8 cellular contexts compared by ENCODE assay signal in the genomic region with DNA sequence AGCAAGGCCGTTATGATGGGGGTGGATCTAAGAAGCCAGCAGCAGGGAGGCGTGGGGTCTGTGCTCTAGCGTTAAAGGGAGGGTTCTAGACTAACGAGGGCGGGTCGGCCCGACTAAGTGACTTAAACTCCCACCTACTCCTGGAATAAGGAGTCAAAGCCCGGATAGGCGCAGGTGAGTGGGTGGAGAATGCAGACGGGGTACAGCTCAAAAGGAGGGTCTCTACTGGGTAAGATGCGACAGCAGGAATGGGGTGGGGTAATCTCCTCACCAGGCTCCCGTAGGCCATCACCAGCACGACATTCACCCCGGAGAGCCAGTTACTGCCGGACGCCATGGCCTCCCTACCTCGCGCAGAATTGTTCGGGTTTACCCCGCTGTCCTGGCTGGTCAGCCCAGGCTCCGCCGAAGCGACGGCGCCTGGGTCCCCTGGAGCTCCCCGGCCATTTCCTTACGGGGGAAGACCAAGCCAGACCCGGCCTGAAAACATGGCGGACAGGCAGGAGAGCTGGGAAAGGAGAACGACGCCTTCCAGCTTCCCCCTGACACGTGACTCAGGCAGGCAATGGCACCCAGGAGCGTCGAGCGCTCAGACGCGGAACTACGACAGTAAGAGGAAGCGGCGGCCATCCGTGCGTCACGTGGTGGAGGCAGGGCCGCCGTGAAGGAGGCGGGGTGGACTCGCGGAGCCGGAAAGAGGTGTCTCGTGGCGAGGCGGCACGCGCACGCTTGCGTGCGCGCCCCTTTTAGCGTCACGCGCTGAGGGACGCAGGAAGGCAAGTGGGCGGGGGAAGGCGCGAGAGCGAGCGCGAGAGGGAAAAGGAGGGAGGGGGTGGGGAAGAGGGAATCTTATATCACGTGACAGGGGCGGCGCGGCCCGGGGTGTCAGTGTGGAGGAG. TPM values are rescaled to one million over a fixed set of nuclear protein-coding genes. Genes with fewer than 3 reads are reported as not detected.
DNase-seq lines count a peak whose midpoint lies in the region; ATAC-seq and TF ChIP-seq lines count a peak whose summit lies in the region.

A gene with protein sequence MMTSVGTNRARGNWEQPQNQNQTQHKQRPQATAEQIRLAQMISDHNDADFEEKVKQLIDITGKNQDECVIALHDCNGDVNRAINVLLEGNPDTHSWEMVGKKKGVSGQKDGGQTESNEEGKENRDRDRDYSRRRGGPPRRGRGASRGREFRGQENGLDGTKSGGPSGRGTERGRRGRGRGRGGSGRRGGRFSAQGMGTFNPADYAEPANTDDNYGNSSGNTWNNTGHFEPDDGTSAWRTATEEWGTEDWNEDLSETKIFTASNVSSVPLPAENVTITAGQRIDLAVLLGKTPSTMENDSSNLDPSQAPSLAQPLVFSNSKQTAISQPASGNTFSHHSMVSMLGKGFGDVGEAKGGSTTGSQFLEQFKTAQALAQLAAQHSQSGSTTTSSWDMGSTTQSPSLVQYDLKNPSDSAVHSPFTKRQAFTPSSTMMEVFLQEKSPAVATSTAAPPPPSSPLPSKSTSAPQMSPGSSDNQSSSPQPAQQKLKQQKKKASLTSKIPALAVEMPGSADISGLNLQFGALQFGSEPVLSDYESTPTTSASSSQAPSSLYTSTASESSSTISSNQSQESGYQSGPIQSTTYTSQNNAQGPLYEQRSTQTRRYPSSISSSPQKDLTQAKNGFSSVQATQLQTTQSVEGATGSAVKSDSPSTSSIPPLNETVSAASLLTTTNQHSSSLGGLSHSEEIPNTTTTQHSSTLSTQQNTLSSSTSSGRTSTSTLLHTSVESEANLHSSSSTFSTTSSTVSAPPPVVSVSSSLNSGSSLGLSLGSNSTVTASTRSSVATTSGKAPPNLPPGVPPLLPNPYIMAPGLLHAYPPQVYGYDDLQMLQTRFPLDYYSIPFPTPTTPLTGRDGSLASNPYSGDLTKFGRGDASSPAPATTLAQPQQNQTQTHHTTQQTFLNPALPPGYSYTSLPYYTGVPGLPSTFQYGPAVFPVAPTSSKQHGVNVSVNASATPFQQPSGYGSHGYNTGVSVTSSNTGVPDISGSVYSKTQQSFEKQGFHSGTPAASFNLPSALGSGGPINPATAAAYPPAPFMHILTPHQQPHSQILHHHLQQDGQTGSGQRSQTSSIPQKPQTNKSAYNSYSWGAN (plus strand): TSS at position 885 of the 899 bp plus-strand sequence. CDS start 4,169 bp downstream, outside the sequence.

- no peaks in the 10 kb centered on the region for H3K27me3 ChIP-seq in DOHH2 (ENCODE audit: control insufficient read depth, low read length)
- H3K27me3 ChIP-seq in GM23338 (ENCODE audit: insufficient read depth): no peaks in the 10 kb centered on the region

- peaks cover 16% of the 10 kb centered on the region for H3K27me3 Mint-ChIP-seq in GM23338 (ENCODE audit: insufficient read depth, low read depth, poor library complexity)
- H3K27me3 Mint-ChIP-seq in naive B cell: no peaks in the 10 kb centered on the region
- no peaks in the 10 kb centered on the region for H3K27me3 Mint-ChIP-seq in stimulated activated memory B cell treated with anti-CD40 and anti-IgM and Interleukin-4, amounts not matched to agents 10 μg/mL and 1 μg/mL and 100 μg/mL, for 72 hours

- peak within 1 kb of the TSS; percentile 95 for H3K4me2 ChIP-seq in DOHH2 (ENCODE audit: low read length)
- H3K4me2 ChIP-seq in GM23338: peak within 1 kb of the TSS; percentile 94

- peaks cover 3% of the 10 kb centered on the region; the same call in 1 of the 2 replicates for H3K9me3 ChIP-seq in DOHH2 (ENCODE audit: control insufficient read depth, insufficient read depth, low read length)

- H3K27ac Mint-ChIP-seq in GM23338: peak within 1 kb of the TSS; percentile 100
- H3K27ac Mint-ChIP-seq in naive B cell: peak within 1 kb of the TSS; percentile 99 to 100 (median 100)
- peak within 1 kb of the TSS; percentile 97 for H3K27ac Mint-ChIP-seq in stimulated activated memory B cell treated with anti-CD40 and anti-IgM and Interleukin-4, amounts not matched to agents 10 μg/mL and 1 μg/mL and 100 μg/mL, for 72 hours

- H3F3A ChIP-seq in DOHH2 (ENCODE audit: control insufficient read depth, insufficient read depth): no peaks in the 10 kb centered on the region
- H3F3A ChIP-seq in GM23338 (replicated peaks; ENCODE audit: low read depth): peaks cover 9% of the 10 kb centered on the region; the same call in 1 of the 2 replicates

- H3K27ac ChIP-seq in DOHH2 (ENCODE audit: low read depth, low read length) (peak within 1 kb of the TSS; percentile 64), GM23338 (ENCODE audit: low read depth) (peak within 1 kb of the TSS; percentile 99)

- H3K36me3 ChIP-seq in DOHH2 (ENCODE audit: control insufficient read depth, low read length) (peaks cover 90% of the 10 kb centered on the region), GM23338 (ENCODE audit: insufficient read depth) (peaks cover 19% of the 10 kb centered on the region)

- H3K4me1 ChIP-seq in DOHH2 (ENCODE audit: control insufficient read depth, low read length) (peaks cover 48% of the 10 kb centered on the region), GM23338 (ENCODE audit: insufficient read depth) (peaks cover 41% of the 10 kb centered on the region)

- peaks cover 4% of the 10 kb centered on the region; the same call in 1 of the 3 replicates for H3K9me3 Mint-ChIP-seq in GM23338
- H3K9me3 Mint-ChIP-seq in naive B cell: no peaks in the 10 kb centered on the region
- no peaks in the 10 kb centered on the region for H3K9me3 Mint-ChIP-seq in stimulated activated memory B cell treated with anti-CD40 and anti-IgM and Interleukin-4, amounts not matched to agents 10 μg/mL and 1 μg/mL and 100 μg/mL, for 72 hours

- H3K36me3 Mint-ChIP-seq in GM23338 (ENCODE audit: low read depth) (peaks cover 71% of the 10 kb centered on the region), naive B cell (peaks cover 5 to 6% of the 10 kb centered on the region in 2 donors)
- peaks cover 30% of the 10 kb centered on the region for H3K36me3 Mint-ChIP-seq in stimulated activated memory B cell treated with anti-CD40 and anti-IgM and Interleukin-4, amounts not matched to agents 10 μg/mL and 1 μg/mL and 100 μg/mL, for 72 hours

- DNase-seq in GM23338 (ENCODE audit: low spot score) (peak; percentile 99), LHCN-M2 (ENCODE audit: low read depth) (peak; percentile 99), RPMI8226 (peak; percentile 100), fibroblast of gingiva (ENCODE audit: low read depth) (peak; percentile 100), naive B cell (peak; percentile 99)
- peak; percentile 96 to 99 for DNase-seq in activated T-helper 1 cell treated with anti-CD3 and anti-CD28 coated beads, Interleukin-2, amount 50 U/mL, for 16 hours (ENCODE audit: low read depth in 1 of 2, low spot score in 1 of 2)

- H3K9me2 ChIP-seq in DOHH2 (replicated peaks; ENCODE audit: control insufficient read depth, low read length) (no peaks in the 10 kb centered on the region), GM23338 (ENCODE audit: insufficient read depth) (no peaks in the 10 kb centered on the region)

- H3K4me1 Mint-ChIP-seq in GM23338: peaks cover 30% of the 10 kb centered on the region
- H3K4me1 Mint-ChIP-seq in naive B cell: peaks cover 49 to 79% (median 58%) of the 10 kb centered on the region in 3 donors
- H3K4me1 Mint-ChIP-seq in stimulated activated memory B cell treated with anti-CD40 and anti-IgM and Interleukin-4, amounts not matched to agents 10 μg/mL and 1 μg/mL and 100 μg/mL, for 72 hours: peaks cover 62% of the 10 kb centered on the region

- TF ChIP-seq CTCF in DOHH2 (IDR thresholded peaks at IDR 0.05; ENCODE audit: low read depth, low read length, poor library complexity, severe bottlenecking) (no peak), GM23338 (conservative IDR thresholded peaks at IDR 0.05; ENCODE audit: low read depth in 2 of 2) (no peak)

- H3K4me3 Mint-ChIP-seq in GM23338: peak within 1 kb of the TSS; percentile 99
- H3K4me3 Mint-ChIP-seq in naive B cell: peak within 1 kb of the TSS; percentile 86 to 100 (median 98)
- peak within 1 kb of the TSS; percentile 91 for H3K4me3 Mint-ChIP-seq in stimulated activated memory B cell treated with anti-CD40 and anti-IgM and Interleukin-4, amounts not matched to agents 10 μg/mL and 1 μg/mL and 100 μg/mL, for 72 hours

- H2AFZ ChIP-seq in GM23338: peak within 1 kb of the TSS; percentile 70; the same call in 1 of the 2 replicates

- H3K4me3 ChIP-seq in DOHH2 (ENCODE audit: low read length): peak within 1 kb of the TSS; percentile 81
- peak within 1 kb of the TSS; percentile 75 for H3K4me3 ChIP-seq in GM23338

- H4K20me1 ChIP-seq in DOHH2 (ENCODE audit: control insufficient read depth, insufficient read depth, low read depth, low read length) (peaks cover 27% of the 10 kb centered on the region; the same call in 1 of the 2 replicates), GM23338 (replicated peaks; ENCODE audit: insufficient read depth) (peaks cover 6% of the 10 kb centered on the region)

- H3K79me2 ChIP-seq in DOHH2 (ENCODE audit: control insufficient read depth, low read length): peaks cover 97% of the 10 kb centered on the region
- peaks cover 91% of the 10 kb centered on the region for H3K79me2 ChIP-seq in GM23338 (replicated peaks; ENCODE audit: insufficient read depth)

- ATAC-seq in GM23338 (peak; percentile 86), naive B cell (ENCODE audit: low read depth in 2 of 2) (peak; percentile 83 to 84)
- ATAC-seq in stimulated activated memory B cell treated with anti-CD40 and anti-IgM and Interleukin-4, amounts not matched to agents 10 μg/mL and 1 μg/mL and 100 μg/mL, for 72 hours: peak; percentile 96

TF ChIP-seq in GM23338, 12 proteins besides CTCF, POLR2A, EP300 and RAD21 (continues in another document):
- TF ChIP-seq ZNF114 (CRISPR knock-in tag; IDR thresholded peaks at IDR 0.05): no peak
- TF ChIP-seq POLR2AphosphoS5 (IDR thresholded peaks at IDR 0.05; ENCODE audit: low read depth): peak; percentile 84
- TF ChIP-seq EZH2phosphoT487 (IDR thresholded peaks at IDR 0.05; ENCODE audit: unreplicated experiment): no peak
- no peak for TF ChIP-seq NANOG (IDR thresholded peaks at IDR 0.05; ENCODE audit: borderline replicate concordance)
- no peak for TF ChIP-seq ZNF331 (CRISPR knock-in tag; IDR thresholded peaks at IDR 0.05; ENCODE audit: low read depth)
- no peak for TF ChIP-seq STAT1 (IDR thresholded peaks at IDR 0.05; ENCODE audit: unreplicated experiment)

RNA-seq across cellular contexts. Expression of the gene that starts here (rescaled TPM):
- total RNA-seq in GM23338 (2014; rRNA removed; shearing (Covaris generic)): 157 and 164 TPM in 2 replicates
- polyA plus RNA-seq in GM23338 (2016; fragmentation: Nextera tagmentation; extraction: Ambion mirVana): 94.9 and 98.5 TPM in 2 replicates
- 94.1 and 116 TPM in 2 replicates for total RNA-seq in LHCN-M2 (2014; rRNA removed)
- polyA plus RNA-seq in LHCN-M2 (2012): 133 TPM
- polyA plus RNA-seq in naive B cell (ENCODE audit: low read depth in 6 of 6): 10 to 100 TPM; 23.7 to 81.6 (median 47.4) TPM

Comparison
In these comparisons a context has a peak if more than half of its experiments do, and no peak if none do; other contexts are left out.
1. Peak in every context shown above with its lines: DNase-seq, ATAC-seq, H3K4me3 ChIP-seq and H3K27ac ChIP-seq.